1 cellular context compared by ENCODE assay signal in the genomic region with DNA sequence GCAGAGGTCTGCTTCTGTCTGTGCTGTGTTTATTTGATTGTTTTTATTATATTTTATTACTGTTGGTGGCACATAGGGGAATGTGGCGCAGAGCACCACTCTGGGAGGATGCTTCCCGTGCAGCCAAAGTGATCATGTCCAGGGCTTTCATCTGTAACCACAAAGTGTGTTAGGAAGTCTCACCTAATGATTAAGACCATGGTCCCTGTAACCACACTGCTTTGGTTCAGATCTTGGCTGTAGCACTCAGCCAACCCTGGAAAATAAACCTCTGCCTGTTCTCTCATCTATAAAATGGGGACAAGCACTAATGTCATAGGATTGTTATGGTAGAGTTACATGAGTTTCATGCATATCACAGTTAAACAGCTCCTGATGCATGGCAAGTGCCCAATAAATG.
TF ChIP-seq lines count a peak whose summit lies in the region.

No MANE protein-coding gene starts in this region.

TF ChIP-seq in HepG2, 621 proteins besides CTCF, POLR2A, EP300 and RAD21 (continued from another document):
- TF ChIP-seq, protein P1, sequence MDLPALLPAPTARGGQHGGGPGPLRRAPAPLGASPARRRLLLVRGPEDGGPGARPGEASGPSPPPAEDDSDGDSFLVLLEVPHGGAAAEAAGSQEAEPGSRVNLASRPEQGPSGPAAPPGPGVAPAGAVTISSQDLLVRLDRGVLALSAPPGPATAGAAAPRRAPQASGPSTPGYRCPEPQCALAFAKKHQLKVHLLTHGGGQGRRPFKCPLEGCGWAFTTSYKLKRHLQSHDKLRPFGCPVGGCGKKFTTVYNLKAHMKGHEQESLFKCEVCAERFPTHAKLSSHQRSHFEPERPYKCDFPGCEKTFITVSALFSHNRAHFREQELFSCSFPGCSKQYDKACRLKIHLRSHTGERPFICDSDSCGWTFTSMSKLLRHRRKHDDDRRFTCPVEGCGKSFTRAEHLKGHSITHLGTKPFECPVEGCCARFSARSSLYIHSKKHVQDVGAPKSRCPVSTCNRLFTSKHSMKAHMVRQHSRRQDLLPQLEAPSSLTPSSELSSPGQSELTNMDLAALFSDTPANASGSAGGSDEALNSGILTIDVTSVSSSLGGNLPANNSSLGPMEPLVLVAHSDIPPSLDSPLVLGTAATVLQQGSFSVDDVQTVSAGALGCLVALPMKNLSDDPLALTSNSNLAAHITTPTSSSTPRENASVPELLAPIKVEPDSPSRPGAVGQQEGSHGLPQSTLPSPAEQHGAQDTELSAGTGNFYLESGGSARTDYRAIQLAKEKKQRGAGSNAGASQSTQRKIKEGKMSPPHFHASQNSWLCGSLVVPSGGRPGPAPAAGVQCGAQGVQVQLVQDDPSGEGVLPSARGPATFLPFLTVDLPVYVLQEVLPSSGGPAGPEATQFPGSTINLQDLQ (CRISPR knock-in tag; IDR thresholded peaks at IDR 0.05), result no peak
- no peak for TF ChIP-seq HNF4A (CRISPR knock-in tag; IDR thresholded peaks at IDR 0.05)
